8 cellular contexts compared by ENCODE assay signal in genomic region chr2:9002637-9003365, GRCh38. TPM values are rescaled to one million over a fixed set of nuclear protein-coding genes. Genes with fewer than 3 reads are reported as not detected.
A peak's percentile ranks its signal among the peaks of the same experiment; 100 is the strongest.
DNase-seq lines count a peak whose midpoint lies in the region; ATAC-seq and TF ChIP-seq lines count a peak whose summit lies in the region.

No MANE protein-coding gene starts in this region.

- peak; percentile 55 for DNase-seq in A673 (ENCODE audit: low spot score)
- DNase-seq in NCI-H524 treated with DMSO at 0.1 percent for 48 hours (lab: John Stamatoyannopoulos, UW) = peak; percentile 24
- DNase-seq in left ventricle myocardium inferior = no peak
- peak; percentile 29 for DNase-seq in putamen (ENCODE audit: low spot score)
- no peak for DNase-seq in GM19240 (ENCODE audit: insufficient read length, low spot score)

- no peaks in the 10 kb centered on the region for H3K9me3 ChIP-seq in A673 (ENCODE audit: low read depth, low read length, poor library complexity, severe bottlenecking)
- H3K9me3 ChIP-seq in left ventricle myocardium inferior (replicated peaks) = no peaks in the 10 kb centered on the region

- POLR2A ChIA-PET in A673 (lab: Charles Lee; ENCODE audit: low non-redundant PET) = no interaction called here

- H3K4me1 Mint-ChIP-seq in activated naive CD8-positive, alpha-beta T cell (ENCODE audit: low read depth) = peaks cover 14% of the 10 kb centered on the region

- H3K27ac Mint-ChIP-seq in activated naive CD8-positive, alpha-beta T cell = no peak overlapping the region

- H3K27me3 Mint-ChIP-seq in activated naive CD8-positive, alpha-beta T cell = peaks cover 4% of the 10 kb centered on the region

- peak; percentile 31 for ATAC-seq in GM18907 (IDR thresholded peaks at IDR 0.05; ENCODE audit: unreplicated experiment)
- no peak for ATAC-seq in HG03460 (IDR thresholded peaks at IDR 0.05; ENCODE audit: unreplicated experiment)

- H3K36me3 Mint-ChIP-seq in activated naive CD8-positive, alpha-beta T cell = no peaks in the 10 kb centered on the region

- H3K36me3 ChIP-seq in A673 (ENCODE audit: insufficient read depth, low read length, poor library complexity, severe bottlenecking) (no peaks in the 10 kb centered on the region), left ventricle myocardium inferior (no peaks in the 10 kb centered on the region)

- H3K27me3 ChIP-seq in A673 (replicated peaks; ENCODE audit: insufficient read depth, low read depth, low read length, poor library complexity) (no peaks in the 10 kb centered on the region), left ventricle myocardium inferior (ENCODE audit: low read depth) (no peaks in the 10 kb centered on the region)

- BruUV-seq in A673 (replicated peaks; lab: Mats Ljungman, UMichigan) = no TSS peak

- TF ChIP-seq CTCF in A673 (conservative IDR thresholded peaks at IDR 0.05; ENCODE audit: low read depth, low read length) (no peak), left ventricle myocardium inferior (IDR thresholded peaks at IDR 0.05; ENCODE audit: borderline replicate concordance) (no peak)

- intact Hi-C loops in A673 (cut with micrococcal nuclease; ENCODE audit: unreplicated experiment) (no loop called here), left ventricle myocardium inferior (cut with micrococcal nuclease) (no loop called here)

- peak overlapping the region; percentile 86 for H3K4me3 Mint-ChIP-seq in activated naive CD8-positive, alpha-beta T cell

- CTCF ChIA-PET in A673 (lab: Charles Lee) = no interaction called here

- H3K27ac ChIP-seq in A673 (ENCODE audit: low read depth, low read length, poor library complexity, severe bottlenecking) (peak overlapping the region; percentile 22), left ventricle myocardium inferior (replicated peaks) (peak overlapping the region; percentile 78)

- H3K4me1 ChIP-seq in A673 (ENCODE audit: insufficient read depth, low read length, poor library complexity, severe bottlenecking) = peaks cover 26% of the 10 kb centered on the region
- peaks cover 28% of the 10 kb centered on the region for H3K4me1 ChIP-seq in left ventricle myocardium inferior

- H3K4me3 ChIP-seq in A673 (ENCODE audit: low read depth, low read length, poor library complexity, severe bottlenecking) (peak overlapping the region; percentile 72), left ventricle myocardium inferior (peak overlapping the region; percentile 83)

- H3K9me3 Mint-ChIP-seq in activated naive CD8-positive, alpha-beta T cell (ENCODE audit: low read depth) = no peaks in the 10 kb centered on the region

RNA-seq across cellular contexts. Expression of gene MBOAT2, which starts 0.7 kb away (rescaled TPM):
- total RNA-seq in A673 (2021) = 61.6 and 65.1 TPM in 2 replicates
- 5.3 TPM for total RNA-seq in left ventricle myocardium inferior

Comparison
In these comparisons a context has a peak if more than half of its experiments do, and no peak if none do; other contexts are left out.
1. DNase-seq: peak in A673 (single experiment), NCI-H524 treated with DMSO at 0.1 percent for 48 hours (single experiment) and putamen (single experiment); none in left ventricle myocardium inferior (single experiment) and GM19240 (single experiment).